ENCODE assay signal across 10 cellular contexts in genomic region chr1:182149411-182149965, GRCh38.
DNase-seq lines count a peak whose midpoint lies in the region; ATAC-seq and TF ChIP-seq lines count a peak whose summit lies in the region.
"Had no signal": no experiment of that assay in that cellular context is flagged by ENCODE, and none has a peak within 500 bp of the region (broad histone marks: within the 10 kb centered on the region; RNA-seq: fewer than 3 reads in every experiment).

No MANE protein-coding gene starts in this region.

- intact Hi-C loops in MCF 10A (cut with micrococcal nuclease) = no loop called here
- intact Hi-C loops in breast epithelium (cut with DNase I; ENCODE audit: low total_unique reads) = loop anchor here (10.0 kb wide), 1 partner anchor 915 kb away; no protein-coding TSS in a partner anchor

- CTCF ChIA-PET in MCF 10A (lab: Yijun Ruan, JAX) = interaction anchor here (0.6 to 11.8 kb wide), 15 partner anchors 11 to 250 kb away, joined by 3 to 163 read pairs (median 4); no protein-coding TSS in a partner anchor

- peaks cover 4% of the 10 kb centered on the region for H3K36me3 Mint-ChIP-seq in MCF 10A (ENCODE audit: insufficient read depth, unreplicated experiment)
- H3K36me3 Mint-ChIP-seq in activated naive CD8-positive, alpha-beta T cell treated with anti-CD3 and anti-CD28 coated beads for 36 hours = no peaks in the 10 kb centered on the region

- WGBS in upper lobe of left lung, 2 donors = 54 to 73% methylated on average over 6 of the region's 6 CpGs

- peak overlapping the region; percentile 24 for H3K27ac Mint-ChIP-seq in MCF 10A (ENCODE audit: low read depth, unreplicated experiment)
- H3K27ac Mint-ChIP-seq in activated naive CD8-positive, alpha-beta T cell treated with anti-CD3 and anti-CD28 coated beads for 36 hours = peak overlapping the region; percentile 57

- H3K36me3 ChIP-seq in breast epithelium = no peaks in the 10 kb centered on the region
- no peaks in the 10 kb centered on the region for H3K36me3 ChIP-seq in kidney epithelial cell (ENCODE audit: control insufficient read depth, insufficient read depth, low read length)
- H3K36me3 ChIP-seq in upper lobe of left lung = no peaks in the 10 kb centered on the region

- H3K9me3 ChIP-seq in breast epithelium (no peaks in the 10 kb centered on the region), upper lobe of left lung (no peaks in the 10 kb centered on the region)

- H3K27ac ChIP-seq in breast epithelium (peak overlapping the region in 1 of 2 donors; percentile 29), upper lobe of left lung (peak overlapping the region; percentile 80 to 97 (median 88))
- H3K27ac ChIP-seq: VCaP had no signal

- no peak for TF ChIP-seq POLR2A in breast epithelium (IDR thresholded peaks at IDR 0.05)
- TF ChIP-seq POLR2A in upper lobe of left lung (IDR thresholded peaks at IDR 0.05) = peak in 1 of 4 donors; percentile 71

- H3K9me3 Mint-ChIP-seq in MCF 10A (ENCODE audit: unreplicated experiment) = no peaks in the 10 kb centered on the region
- peaks cover 1% of the 10 kb centered on the region for H3K9me3 Mint-ChIP-seq in activated naive CD8-positive, alpha-beta T cell treated with anti-CD3 and anti-CD28 coated beads for 36 hours
- H3K9me3 Mint-ChIP-seq: nephron had no signal

- H3K4me1 Mint-ChIP-seq in MCF 10A (ENCODE audit: insufficient read depth, unreplicated experiment) = peaks cover 34% of the 10 kb centered on the region
- H3K4me1 Mint-ChIP-seq in activated naive CD8-positive, alpha-beta T cell treated with anti-CD3 and anti-CD28 coated beads for 36 hours = peaks cover 19% of the 10 kb centered on the region

- H3K27me3 Mint-ChIP-seq in MCF 10A (ENCODE audit: insufficient read depth, unreplicated experiment) = no peaks in the 10 kb centered on the region
- H3K27me3 Mint-ChIP-seq in activated naive CD8-positive, alpha-beta T cell treated with anti-CD3 and anti-CD28 coated beads for 36 hours = no peaks in the 10 kb centered on the region

- H3K4me3 ChIP-seq in breast epithelium = no peak overlapping the region
- H3K4me3 ChIP-seq in kidney epithelial cell (ENCODE audit: low read depth, low read length) = no peak overlapping the region
- H3K4me3 ChIP-seq in upper lobe of left lung = no peak overlapping the region

- peak; percentile 80 to 88 for ATAC-seq in upper lobe of left lung (ENCODE audit: low FRiP score in 2 of 2)

- no TSS peak for BruUV-seq in MCF 10A (replicated peaks; lab: Mats Ljungman, UMichigan)

- TF ChIP-seq CTCF in MCF 10A (IDR thresholded peaks at IDR 0.05; ENCODE audit: unreplicated experiment) (no peak), breast epithelium (IDR thresholded peaks at IDR 0.05) (no peak), kidney epithelial cell (IDR thresholded peaks at IDR 0.05; ENCODE audit: insufficient read depth, low read length, poor library complexity, severe bottlenecking) (no peak), upper lobe of left lung (IDR thresholded peaks at IDR 0.05) (no peak)

- H3K4me3 Mint-ChIP-seq in MCF 10A (ENCODE audit: unreplicated experiment) = no peak overlapping the region
- H3K4me3 Mint-ChIP-seq in activated naive CD8-positive, alpha-beta T cell treated with anti-CD3 and anti-CD28 coated beads for 36 hours = no peak overlapping the region
- H3K4me3 Mint-ChIP-seq: nephron had no signal

- H3K4me1 ChIP-seq in breast epithelium (peaks cover under 1 to 4% of the 10 kb centered on the region in 2 donors), upper lobe of left lung (peaks cover 20 to 26% (median 24%) of the 10 kb centered on the region in 4 donors)

- POLR2A ChIA-PET in MCF 10A (lab: Yijun Ruan, JAX) = interaction anchor here (0.8 to 9.7 kb wide), 11 partner anchors 10 to 145 kb away, joined by 3 to 321 read pairs (median 5); no protein-coding TSS in a partner anchor

- peak; percentile 82 for DNase-seq in MCF 10A (ENCODE audit: unreplicated experiment)
- no peak for DNase-seq in breast epithelium (ENCODE audit: low spot score in 2 of 2)
- DNase-seq in activated naive CD8-positive, alpha-beta T cell treated with anti-CD3 and anti-CD28 coated beads for 36 hours = peak; percentile 9
- peak; percentile 67 for DNase-seq in kidney epithelial cell (ENCODE audit: low read depth)
- DNase-seq in upper lobe of left lung = peak in 1 of 2 donors; percentile 81
- no peak for DNase-seq in stimulated activated naive CD4-positive, alpha-beta T cell treated with Interleukin-2 at 50 U/mL for 16 hours (lab: John Stamatoyannopoulos, UW)
- no peak for DNase-seq in middle frontal gyrus (ENCODE audit: extremely low spot score, low spot score)
- no peak for DNase-seq in NCI-H69 (lab: John Stamatoyannopoulos, UW)

- H3K27me3 ChIP-seq in breast epithelium = no peaks in the 10 kb centered on the region
- H3K27me3 ChIP-seq in kidney epithelial cell (ENCODE audit: control insufficient read depth, insufficient read depth, low read length) = no peaks in the 10 kb centered on the region
- no peaks in the 10 kb centered on the region for H3K27me3 ChIP-seq in upper lobe of left lung

- peak; percentile 90 to 94 (median 92) for TF ChIP-seq EP300 in upper lobe of left lung (IDR thresholded peaks at IDR 0.05)

Comparison
In these comparisons a context has a peak if more than half of its experiments do, and no peak if none do; other contexts are left out.
1. DNase-seq: peak in MCF 10A (single experiment), activated naive CD8-positive, alpha-beta T cell treated with anti-CD3 and anti-CD28 coated beads for 36 hours (single experiment) and kidney epithelial cell (single experiment); none in breast epithelium (0 of 2), stimulated activated naive CD4-positive, alpha-beta T cell treated with Interleukin-2 at 50 U/mL for 16 hours (single experiment), middle frontal gyrus (single experiment) and NCI-H69 (single experiment).